Comparison of ENCODE assay signal across 24 cellular contexts in genomic region chr6:26388441-26388840, GRCh38. TPM values are rescaled to one million over a fixed set of nuclear protein-coding genes. Genes with fewer than 3 reads are reported as not detected.
DNase-seq lines count a peak whose midpoint lies in the region; ATAC-seq, FAIRE-seq and TF ChIP-seq lines count a peak whose summit lies in the region.
"Had no signal": no experiment of that assay in that cellular context is flagged by ENCODE, and none has a peak within 500 bp of the region (broad histone marks: within the 10 kb centered on the region; RNA-seq: fewer than 3 reads in every experiment).

No MANE protein-coding gene starts in this region.

- no peaks in the 10 kb centered on the region for H3K27me3 ChIP-seq in HepG2 (ENCODE audit: control insufficient read depth in 1 of 2, insufficient read depth in 2 of 2, low read length in 2 of 2)
- no peaks in the 10 kb centered on the region for H3K27me3 ChIP-seq in right lobe of liver
- no peaks in the 10 kb centered on the region for H3K27me3 ChIP-seq in brain microvascular endothelial cell (replicated peaks)
- H3K27me3 ChIP-seq: colonic mucosa, MG63, upper lobe of left lung had no signal

- intact Hi-C loops in HepG2 (cut with micrococcal nuclease; ENCODE audit: unreplicated experiment): loop anchor here (2.0 kb wide), 1 partner anchor 32 kb away; no protein-coding TSS in a partner anchor
- intact Hi-C loops in right lobe of liver (cut with DNase I): no loop called here

- TF ChIP-seq CTCF in HepG2 (CRISPR knock-in tag; IDR thresholded peaks at IDR 0.05) (no peak), right lobe of liver (IDR thresholded peaks at IDR 0.05) (no peak), brain microvascular endothelial cell (IDR thresholded peaks at IDR 0.05; ENCODE audit: low read depth, low read length, missing control alignments) (no peak)

- BruUV-seq in HepG2 (replicated peaks; lab: Mats Ljungman, UMichigan): no TSS peak

- POLR2A ChIA-PET in HepG2 (lab: Yijun Ruan, JAX) (no interaction called here), HEK293T (lab: Yijun Ruan, JAX) (no interaction called here)

- no peak for TF ChIP-seq RAD21 in HepG2 (CRISPR knock-in tag; IDR thresholded peaks at IDR 0.05)

- CTCF ChIA-PET in HepG2 (lab: Yijun Ruan, JAX; ENCODE audit: low intra/inter-chr PET ratio, low total read pairs): no interaction called here
- CTCF ChIA-PET in HEK293T (lab: Yijun Ruan, JAX): no interaction called here

- no peak for FAIRE-seq in HepG2 (lab: Jason Lieb, UNC)
- FAIRE-seq: GM12891, keratinocyte had no signal

- H3K27ac ChIP-seq in HepG2 (ENCODE audit: extremely low read length, insufficient read depth, low read length) (no peak overlapping the region), right lobe of liver (no peak overlapping the region), brain microvascular endothelial cell (peak overlapping the region; percentile 12)
- H3K27ac ChIP-seq: colonic mucosa, lower lobe of right lung, upper lobe of left lung had no signal

- H3K36me3 ChIP-seq in HepG2 (replicated peaks in 1 of 2; ENCODE audit: control insufficient read depth in 1 of 2, insufficient read depth in 2 of 2, low read length in 2 of 2) (peaks cover 0 to 13% of the 10 kb centered on the region in 2 experiments; a peak in 1 of 5 replicates), right lobe of liver (no peaks in the 10 kb centered on the region), brain microvascular endothelial cell (replicated peaks) (peaks cover 8% of the 10 kb centered on the region)
- H3K36me3 ChIP-seq: colonic mucosa, MG63 had no signal

- 100% methylated on average over 1 of the region's 1 CpG for WGBS in HepG2 (ENCODE audit: low lambda C conversion rate)
- whole genome bisulfite sequencing in right lobe of liver (ENCODE audit: insufficient coverage, low coverage, low lambda C conversion rate, missing lambda C conversion rate): 100% methylated on average over 1 of the region's 1 CpG

- no peak overlapping the region for H2AFZ ChIP-seq in HepG2 (ENCODE audit: low read length)

- TF ChIP-seq POLR2A in HepG2 (IDR thresholded peaks at IDR 0.05; ENCODE audit: insufficient read depth in 1 of 2, low read depth in 2 of 2, low read length in 2 of 2): no peak
- TF ChIP-seq POLR2A in right lobe of liver (IDR thresholded peaks at IDR 0.05): no peak

- DNase-seq in HepG2 (ENCODE audit: low spot score) (no peak), right lobe of liver (no peak), brain microvascular endothelial cell (peak; percentile 22), kidney tubule cell (ENCODE audit: low spot score) (peak; percentile 85), HEK293T (ENCODE audit: extremely low spot score) (no peak), DMS79 treated with DMSO at 0.1 percent for 48 hours (lab: John Stamatoyannopoulos, UW) (no peak)
- DNase-seq: activated CD4-positive, alpha-beta T cell treated with anti-CD3 and anti-CD28 coated beads for 48 hours; activated naive CD4-positive, alpha-beta T cell; activated T-cell treated with anti-CD3 and anti-CD28 coated beads, Interleukin-2, amount 50 U/mL, for 48 hours; CD8-positive, alpha-beta memory T cell; colonic mucosa; H9; lower lobe of right lung; MG63; NCI-H1417; NCI-H510A treated with DMSO at 0.1 percent for 48 hours; posterior cingulate gyrus; upper lobe of left lung had no signal

- in situ Hi-C loops in HepG2 (cut with HindIII; ENCODE audit: extremely low pct_ligation_motif_present, low pct_unique_long_range_greater_than_20kb): no loop called here
- in situ Hi-C loops in brain microvascular endothelial cell (cut with HindIII; ENCODE audit: low pct_ligation_motif_present, low sequenced_read_pairs): no loop called here

- H3K4me1 ChIP-seq in HepG2 (ENCODE audit: insufficient read depth, low read length): peaks cover 26% of the 10 kb centered on the region
- peaks cover 0 to 3% (median 0%) of the 10 kb centered on the region in 4 donors for H3K4me1 ChIP-seq in right lobe of liver
- H3K4me1 ChIP-seq: colonic mucosa had no signal

- peak; percentile 12 for ATAC-seq in HepG2
- no peak for ATAC-seq in right lobe of liver
- ATAC-seq in HG03045 (IDR thresholded peaks at IDR 0.05; ENCODE audit: unreplicated experiment): no peak
- no peak for ATAC-seq in HG03342 (IDR thresholded peaks at IDR 0.05; ENCODE audit: unreplicated experiment)
- ATAC-seq: lower lobe of right lung, sciatic nerve had no signal

- H3K79me2 ChIP-seq in HepG2 (ENCODE audit: insufficient read depth, low read length): no peaks in the 10 kb centered on the region

- no peaks in the 10 kb centered on the region for H4K20me1 ChIP-seq in HepG2 (ENCODE audit: insufficient read depth, low read length)

- no peak overlapping the region for H3K9ac ChIP-seq in HepG2 (ENCODE audit: insufficient read depth, low read depth, low read length)

- H3K4me2 ChIP-seq in HepG2 (ENCODE audit: low read depth, low read length): peak overlapping the region; percentile 33

- H3K4me3 ChIP-seq in HepG2 (replicated peaks in 1 of 3; ENCODE audit: insufficient read depth in 1 of 3, low read depth in 2 of 3, low read length in 3 of 3) (peak overlapping the region in 1 of 3 experiments; percentile 4; a peak in 1 of 6 replicates), right lobe of liver (no peak overlapping the region), brain microvascular endothelial cell (ENCODE audit: low read depth, low read length) (no peak overlapping the region)
- H3K4me3 ChIP-seq: colonic mucosa, K562, lower lobe of right lung, MG63, upper lobe of left lung had no signal

- no peaks in the 10 kb centered on the region for H3K9me3 ChIP-seq in HepG2 (ENCODE audit: low read length)
- no peaks in the 10 kb centered on the region for H3K9me3 ChIP-seq in right lobe of liver
- H3K9me3 ChIP-seq: colonic mucosa, lower lobe of right lung, MG63, upper lobe of left lung had no signal

- TF ChIP-seq EP300 in HepG2 (IDR thresholded peaks at IDR 0.05; ENCODE audit: low read depth in 2 of 2, low read length in 2 of 2) (no peak), HepG2 (CRISPR knock-in tag; IDR thresholded peaks at IDR 0.05; ENCODE audit: borderline replicate concordance) (no peak)

RNA-seq across cellular contexts. Expression of gene BTN2A2, which starts 5.5 kb away (rescaled TPM):
- total RNA-seq in HepG2 (2016; rRNA removed; fragmentation: Illumina TruSeq; extraction: Trizol): 6.0 and 12.2 TPM in 2 replicates
- total RNA-seq in HepG2 (2016; cell fraction: cytosol; rRNA removed; fragmentation: Illumina TruSeq; extraction: Trizol; ENCODE audit: low read depth): 2.6 and 2.7 TPM in 2 replicates
- total RNA-seq in HepG2 (2016; cell fraction: insoluble cytoplasmic fraction; rRNA removed; fragmentation: Illumina TruSeq; extraction: Trizol): 5.9 and 11.3 TPM in 2 replicates
- 3.3 and 3.6 TPM in 2 replicates for total RNA-seq in HepG2 (2016; cell fraction: membrane; rRNA removed; fragmentation: Illumina TruSeq; extraction: Trizol)
- 18.5 and 19.7 TPM in 2 replicates for total RNA-seq in HepG2 (2016; cell fraction: nucleus; rRNA removed; fragmentation: Illumina TruSeq; extraction: Trizol)
- 10.8 and 15.4 TPM in 2 replicates for polyA plus RNA-seq in HepG2 (2011; rRNA removed)
- 8.1 and 9.6 TPM in 2 replicates for polyA plus RNA-seq in HepG2 (2011; cell fraction: cytosol; rRNA removed)
- polyA plus RNA-seq in HepG2 (2011; cell fraction: nucleus; rRNA removed): 24.5 and 30.2 TPM in 2 replicates
- polyA plus RNA-seq in HepG2 (2012): 8.5 and 8.6 TPM in 2 replicates
- 0.77 and 0.96 TPM in 2 replicates for polyA plus RNA-seq in HepG2 (2016; cell fraction: cytosol; fragmentation: Illumina TruSeq; extraction: Trizol; ENCODE audit: low read depth)
- 4.7 and 5.5 TPM in 2 replicates for polyA plus RNA-seq in HepG2 (2016; cell fraction: insoluble cytoplasmic fraction; fragmentation: Illumina TruSeq; extraction: Trizol; ENCODE audit: low read depth)
- polyA plus RNA-seq in HepG2 (2016; cell fraction: membrane; fragmentation: Illumina TruSeq; extraction: Trizol; ENCODE audit: low read depth): 1.7 and 2.0 TPM in 2 replicates
- polyA plus RNA-seq in HepG2 (2016; cell fraction: nucleus; fragmentation: Illumina TruSeq; extraction: Trizol; ENCODE audit: insufficient read depth, low read depth): 17.6 and 22.8 TPM in 2 replicates
- 2.5 and 22.6 TPM in 2 replicates for polyA minus RNA-seq in HepG2 (2011; rRNA and poly(A)+ RNA removed; ENCODE audit: low replicate concordance)
- 6.1 and 6.4 TPM in 2 replicates for polyA minus RNA-seq in HepG2 (2011; cell fraction: cytosol; rRNA and poly(A)+ RNA removed)
- 29.2 and 34.7 TPM in 2 replicates for polyA minus RNA-seq in HepG2 (2011; cell fraction: nucleus; rRNA and poly(A)+ RNA removed)
- total RNA-seq in right lobe of liver: 1 to 10 TPM; 1.9 to 5.3 (median 3.7) TPM

RNA-seq across cellular contexts. Expression of gene BTN3A1, which starts 13.6 kb away (rescaled TPM):
- 8.1 and 13.3 TPM in 2 replicates for total RNA-seq in HepG2 (2016; rRNA removed; fragmentation: Illumina TruSeq; extraction: Trizol)
- total RNA-seq in HepG2 (2016; cell fraction: cytosol; rRNA removed; fragmentation: Illumina TruSeq; extraction: Trizol; ENCODE audit: low read depth): 3.0 and 3.2 TPM in 2 replicates
- total RNA-seq in HepG2 (2016; cell fraction: insoluble cytoplasmic fraction; rRNA removed; fragmentation: Illumina TruSeq; extraction: Trizol): 8.0 and 11.8 TPM in 2 replicates
- total RNA-seq in HepG2 (2016; cell fraction: membrane; rRNA removed; fragmentation: Illumina TruSeq; extraction: Trizol): 7.8 and 8.0 TPM in 2 replicates
- 15.9 and 17.1 TPM in 2 replicates for total RNA-seq in HepG2 (2016; cell fraction: nucleus; rRNA removed; fragmentation: Illumina TruSeq; extraction: Trizol)
- polyA plus RNA-seq in HepG2 (2011; rRNA removed): 14.0 and 17.0 TPM in 2 replicates
- 6.9 and 9.3 TPM in 2 replicates for polyA plus RNA-seq in HepG2 (2011; cell fraction: cytosol; rRNA removed)
- polyA plus RNA-seq in HepG2 (2011; cell fraction: nucleus; rRNA removed): 29.0 and 46.1 TPM in 2 replicates
- polyA plus RNA-seq in HepG2 (2012): 9.4 and 11.5 TPM in 2 replicates
- 0.54 and 0.75 TPM in 2 replicates for polyA plus RNA-seq in HepG2 (2016; cell fraction: cytosol; fragmentation: Illumina TruSeq; extraction: Trizol; ENCODE audit: low read depth)
- 4.6 and 4.8 TPM in 2 replicates for polyA plus RNA-seq in HepG2 (2016; cell fraction: insoluble cytoplasmic fraction; fragmentation: Illumina TruSeq; extraction: Trizol; ENCODE audit: low read depth)
- 2.4 and 2.5 TPM in 2 replicates for polyA plus RNA-seq in HepG2 (2016; cell fraction: membrane; fragmentation: Illumina TruSeq; extraction: Trizol; ENCODE audit: low read depth)
- 27.2 and 30.6 TPM in 2 replicates for polyA plus RNA-seq in HepG2 (2016; cell fraction: nucleus; fragmentation: Illumina TruSeq; extraction: Trizol; ENCODE audit: insufficient read depth, low read depth)
- 46.1 and 68.9 TPM in 2 replicates for polyA minus RNA-seq in HepG2 (2011; rRNA and poly(A)+ RNA removed; ENCODE audit: low replicate concordance)
- 8.0 and 8.9 TPM in 2 replicates for polyA minus RNA-seq in HepG2 (2011; cell fraction: cytosol; rRNA and poly(A)+ RNA removed)
- polyA minus RNA-seq in HepG2 (2011; cell fraction: nucleus; rRNA and poly(A)+ RNA removed): 17.8 and 27.4 TPM in 2 replicates
- total RNA-seq in right lobe of liver: 10 to 100 TPM in 4 of 6 experiments, 1 to 10 TPM in 2; 9.0 to 15.9 (median 10.6) TPM

RNA-seq across cellular contexts. Expression of gene BTN3A2, which starts 23.4 kb away (rescaled TPM):
- total RNA-seq in HepG2 (2016; rRNA removed; fragmentation: Illumina TruSeq; extraction: Trizol): 18.9 and 21.3 TPM in 2 replicates
- total RNA-seq in HepG2 (2016; cell fraction: cytosol; rRNA removed; fragmentation: Illumina TruSeq; extraction: Trizol; ENCODE audit: low read depth): 3.4 and 4.3 TPM in 2 replicates
- total RNA-seq in HepG2 (2016; cell fraction: insoluble cytoplasmic fraction; rRNA removed; fragmentation: Illumina TruSeq; extraction: Trizol): 17.8 and 20.4 TPM in 2 replicates
- 13.3 and 13.9 TPM in 2 replicates for total RNA-seq in HepG2 (2016; cell fraction: membrane; rRNA removed; fragmentation: Illumina TruSeq; extraction: Trizol)
- total RNA-seq in HepG2 (2016; cell fraction: nucleus; rRNA removed; fragmentation: Illumina TruSeq; extraction: Trizol): 16.6 and 20.6 TPM in 2 replicates
- 36.2 and 36.3 TPM in 2 replicates for polyA plus RNA-seq in HepG2 (2011; rRNA removed)
- 28.2 and 31.2 TPM in 2 replicates for polyA plus RNA-seq in HepG2 (2011; cell fraction: cytosol; rRNA removed)
- polyA plus RNA-seq in HepG2 (2011; cell fraction: nucleus; rRNA removed): 36.5 and 54.5 TPM in 2 replicates
- polyA plus RNA-seq in HepG2 (2012): 22.7 and 24.1 TPM in 2 replicates
- 3.2 and 3.3 TPM in 2 replicates for polyA plus RNA-seq in HepG2 (2016; cell fraction: cytosol; fragmentation: Illumina TruSeq; extraction: Trizol; ENCODE audit: low read depth)
- 14.2 and 14.4 TPM in 2 replicates for polyA plus RNA-seq in HepG2 (2016; cell fraction: insoluble cytoplasmic fraction; fragmentation: Illumina TruSeq; extraction: Trizol; ENCODE audit: low read depth)
- polyA plus RNA-seq in HepG2 (2016; cell fraction: membrane; fragmentation: Illumina TruSeq; extraction: Trizol; ENCODE audit: low read depth): 8.3 and 9.3 TPM in 2 replicates
- polyA plus RNA-seq in HepG2 (2016; cell fraction: nucleus; fragmentation: Illumina TruSeq; extraction: Trizol; ENCODE audit: insufficient read depth, low read depth): 33.8 and 37.9 TPM in 2 replicates
- 35.9 and 51.8 TPM in 2 replicates for polyA minus RNA-seq in HepG2 (2011; rRNA and poly(A)+ RNA removed; ENCODE audit: low replicate concordance)
- polyA minus RNA-seq in HepG2 (2011; cell fraction: cytosol; rRNA and poly(A)+ RNA removed): 12.0 and 17.2 TPM in 2 replicates
- polyA minus RNA-seq in HepG2 (2011; cell fraction: nucleus; rRNA and poly(A)+ RNA removed): 21.9 and 35.8 TPM in 2 replicates
- 10 to 100 TPM in 5 of 6 experiments, 1 to 10 TPM in 1; 7.7 to 21.6 (median 15.4) TPM for total RNA-seq in right lobe of liver

RNA-seq across cellular contexts. Expression of gene BTN3A3, which starts 51.9 kb away (rescaled TPM):
- 2.9 and 4.3 TPM in 2 replicates for total RNA-seq in HepG2 (2016; rRNA removed; fragmentation: Illumina TruSeq; extraction: Trizol)
- total RNA-seq in HepG2 (2016; cell fraction: cytosol; rRNA removed; fragmentation: Illumina TruSeq; extraction: Trizol; ENCODE audit: low read depth): 1.1 and 1.8 TPM in 2 replicates
- total RNA-seq in HepG2 (2016; cell fraction: insoluble cytoplasmic fraction; rRNA removed; fragmentation: Illumina TruSeq; extraction: Trizol): 4.0 and 5.3 TPM in 2 replicates
- total RNA-seq in HepG2 (2016; cell fraction: membrane; rRNA removed; fragmentation: Illumina TruSeq; extraction: Trizol): 1.1 and 2.7 TPM in 2 replicates
- total RNA-seq in HepG2 (2016; cell fraction: nucleus; rRNA removed; fragmentation: Illumina TruSeq; extraction: Trizol): 10.3 and 12.7 TPM in 2 replicates
- 5.0 and 6.3 TPM in 2 replicates for polyA plus RNA-seq in HepG2 (2011; rRNA removed)
- 2.3 and 3.7 TPM in 2 replicates for polyA plus RNA-seq in HepG2 (2011; cell fraction: cytosol; rRNA removed)
- 12.9 and 22.9 TPM in 2 replicates for polyA plus RNA-seq in HepG2 (2011; cell fraction: nucleus; rRNA removed)
- 3.7 and 5.2 TPM in 2 replicates for polyA plus RNA-seq in HepG2 (2012)
- 0.26 and 0.36 TPM in 2 replicates for polyA plus RNA-seq in HepG2 (2016; cell fraction: cytosol; fragmentation: Illumina TruSeq; extraction: Trizol; ENCODE audit: low read depth)
- polyA plus RNA-seq in HepG2 (2016; cell fraction: insoluble cytoplasmic fraction; fragmentation: Illumina TruSeq; extraction: Trizol; ENCODE audit: low read depth): 1.9 and 2.2 TPM in 2 replicates
- 0.65 and 0.73 TPM in 2 replicates for polyA plus RNA-seq in HepG2 (2016; cell fraction: membrane; fragmentation: Illumina TruSeq; extraction: Trizol; ENCODE audit: low read depth)
- polyA plus RNA-seq in HepG2 (2016; cell fraction: nucleus; fragmentation: Illumina TruSeq; extraction: Trizol; ENCODE audit: insufficient read depth, low read depth): 13.4 and 14.1 TPM in 2 replicates
- polyA minus RNA-seq in HepG2 (2011; rRNA and poly(A)+ RNA removed; ENCODE audit: low replicate concordance): 8.0 and 29.3 TPM in 2 replicates
- 1.1 and 1.4 TPM in 2 replicates for polyA minus RNA-seq in HepG2 (2011; cell fraction: cytosol; rRNA and poly(A)+ RNA removed)
- 10.0 and 27.5 TPM in 2 replicates for polyA minus RNA-seq in HepG2 (2011; cell fraction: nucleus; rRNA and poly(A)+ RNA removed)
- total RNA-seq in right lobe of liver: 10 to 100 TPM in 3 of 6 experiments, 1 to 10 TPM in 3; 5.2 to 13.8 (median 9.1) TPM

Comparison
In these comparisons a context has a peak if more than half of its experiments do, and no peak if none do; other contexts are left out.
1. DNase-seq: peak in brain microvascular endothelial cell (single experiment) and kidney tubule cell (single experiment); none in HepG2 (single experiment), right lobe of liver (0 of 3), HEK293T (single experiment) and DMS79 treated with DMSO at 0.1 percent for 48 hours (single experiment).